8 cellular contexts compared by ENCODE assay signal in the genomic region with DNA sequence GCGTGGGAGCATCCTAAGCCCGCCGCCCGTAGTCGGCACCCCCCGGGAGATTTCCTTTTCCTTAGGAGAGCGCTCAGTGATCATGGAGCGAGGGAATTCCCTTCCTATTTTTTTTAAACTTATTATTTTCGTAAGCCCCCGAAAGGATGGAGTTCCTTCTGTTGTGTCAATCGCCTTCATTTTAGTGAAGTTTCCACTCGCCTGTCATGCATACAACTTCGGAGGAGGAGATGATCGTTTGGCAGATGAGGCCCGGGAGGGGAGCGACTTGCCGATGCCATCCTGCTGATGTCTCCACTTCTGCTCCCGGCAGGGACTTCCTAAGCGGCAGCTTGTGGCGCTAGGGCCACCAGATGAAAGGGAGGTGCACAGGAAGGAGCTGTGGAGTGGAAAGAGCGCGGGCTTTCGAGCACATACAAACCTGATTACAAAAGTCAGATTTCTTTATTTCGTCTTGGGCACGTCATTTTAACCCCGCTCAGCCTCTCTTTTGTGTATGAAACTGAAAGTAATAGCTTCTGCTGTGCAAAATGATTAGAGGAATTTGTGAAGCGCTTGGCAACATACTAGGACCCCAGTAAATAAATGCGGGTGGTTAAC. TPM values are rescaled to one million over a fixed set of nuclear protein-coding genes. Genes with fewer than 3 reads are reported as not detected.
DNase-seq lines count a peak whose midpoint lies in the region; ATAC-seq, FAIRE-seq and TF ChIP-seq lines count a peak whose summit lies in the region.

A gene with protein sequence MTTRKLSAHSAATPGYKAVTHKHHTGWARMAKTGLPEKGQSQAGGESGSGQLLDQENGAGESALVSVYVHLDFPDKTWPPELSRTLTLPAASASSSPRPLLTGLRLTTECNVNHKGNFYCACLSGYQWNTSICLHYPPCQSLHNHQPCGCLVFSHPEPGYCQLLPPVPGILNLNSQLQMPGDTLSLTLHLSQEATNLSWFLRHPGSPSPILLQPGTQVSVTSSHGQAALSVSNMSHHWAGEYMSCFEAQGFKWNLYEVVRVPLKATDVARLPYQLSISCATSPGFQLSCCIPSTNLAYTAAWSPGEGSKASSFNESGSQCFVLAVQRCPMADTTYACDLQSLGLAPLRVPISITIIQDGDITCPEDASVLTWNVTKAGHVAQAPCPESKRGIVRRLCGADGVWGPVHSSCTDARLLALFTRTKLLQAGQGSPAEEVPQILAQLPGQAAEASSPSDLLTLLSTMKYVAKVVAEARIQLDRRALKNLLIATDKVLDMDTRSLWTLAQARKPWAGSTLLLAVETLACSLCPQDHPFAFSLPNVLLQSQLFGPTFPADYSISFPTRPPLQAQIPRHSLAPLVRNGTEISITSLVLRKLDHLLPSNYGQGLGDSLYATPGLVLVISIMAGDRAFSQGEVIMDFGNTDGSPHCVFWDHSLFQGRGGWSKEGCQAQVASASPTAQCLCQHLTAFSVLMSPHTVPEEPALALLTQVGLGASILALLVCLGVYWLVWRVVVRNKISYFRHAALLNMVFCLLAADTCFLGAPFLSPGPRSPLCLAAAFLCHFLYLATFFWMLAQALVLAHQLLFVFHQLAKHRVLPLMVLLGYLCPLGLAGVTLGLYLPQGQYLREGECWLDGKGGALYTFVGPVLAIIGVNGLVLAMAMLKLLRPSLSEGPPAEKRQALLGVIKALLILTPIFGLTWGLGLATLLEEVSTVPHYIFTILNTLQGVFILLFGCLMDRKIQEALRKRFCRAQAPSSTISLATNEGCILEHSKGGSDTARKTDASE (minus strand): TSS at position 336 of the 600 bp plus-strand sequence. CDS start 555 bp downstream, outside the sequence.

- H3K4me1 Mint-ChIP-seq in brain, result peaks cover 56% of the 10 kb centered on the region

- no peaks in the 10 kb centered on the region for H3K36me3 ChIP-seq in iPS-20b (ENCODE audit: insufficient read depth, low read depth, low read length)
- no peaks in the 10 kb centered on the region for H3K36me3 ChIP-seq in small intestine (ENCODE audit: control insufficient read depth in 2 of 2, insufficient read depth in 2 of 2, low read length in 2 of 2)

- peaks cover 18% of the 10 kb centered on the region for H3K27me3 Mint-ChIP-seq in brain

- H3K9me3 Mint-ChIP-seq in brain, result no peaks in the 10 kb centered on the region

- H3K27me3 ChIP-seq in iPS-20b (ENCODE audit: insufficient read depth, low read length) (no peaks in the 10 kb centered on the region), small intestine (ENCODE audit: control insufficient read depth in 2 of 2, insufficient read depth in 2 of 2, low read length in 2 of 2) (no peaks in the 10 kb centered on the region)

- TF ChIP-seq CTCF in brain (conservative IDR thresholded peaks at IDR 0.05) (no peak), omental fat pad (IDR thresholded peaks at IDR 0.05) (no peak)

- TF ChIP-seq POLR2A in GM15510 (IDR thresholded peaks at IDR 0.05; ENCODE audit: borderline replicate concordance, extremely low read depth, insufficient read length), result peak; percentile 10

- DNase-seq in NCI-H146 treated with DMSO at 0.1 percent for 48 hours (lab: John Stamatoyannopoulos, UW; ENCODE audit: unreplicated experiment) (peak; percentile 25), UCSD-AML1 (lab: John Stamatoyannopoulos, UW; ENCODE audit: unreplicated experiment) (peak; percentile 72), small intestine (peak; percentile 76), omental fat pad (ENCODE audit: low spot score) (no peak)

- H3K9me3 ChIP-seq in iPS-20b (ENCODE audit: insufficient read depth, low read depth, low read length) (no peaks in the 10 kb centered on the region), small intestine (ENCODE audit: control insufficient read depth, low read depth) (no peaks in the 10 kb centered on the region)

- H3K27ac Mint-ChIP-seq in brain, result peak within 1 kb of the TSS; percentile 99 to 100 (median 100)

- H3K27ac ChIP-seq in iPS-20b (ENCODE audit: low read length), result peak within 1 kb of the TSS; percentile 99
- H3K27ac ChIP-seq in small intestine (ENCODE audit: low read depth in 1 of 2, low read length in 1 of 2), result peak within 1 kb of the TSS; percentile 92 to 96

- peaks cover 10% of the 10 kb centered on the region for H3K36me3 Mint-ChIP-seq in brain

- peak within 1 kb of the TSS; percentile 98 to 100 (median 99) for H3K4me3 Mint-ChIP-seq in brain

- FAIRE-seq in small intestine (lab: Jason Lieb, UNC), result no peak

- H3K4me3 ChIP-seq in iPS-20b (ENCODE audit: low read length) (peak within 1 kb of the TSS; percentile 94), small intestine (ENCODE audit: low read depth in 1 of 2, low read length in 2 of 2) (peak within 1 kb of the TSS; percentile 71 to 96)

- peak within 1 kb of the TSS; percentile 97 for H3K9ac ChIP-seq in iPS-20b (ENCODE audit: low read depth, low read length)

- H3K4me1 ChIP-seq in iPS-20b (ENCODE audit: insufficient read depth, low read length) (peaks cover 8% of the 10 kb centered on the region; the same call in 1 of the 2 replicates), small intestine (ENCODE audit: control insufficient read depth in 2 of 2, insufficient read depth in 1 of 2, low read depth in 1 of 2, low read length in 1 of 2) (peaks cover 2 to 8% of the 10 kb centered on the region in 2 donors)

- WGBS in small intestine, 3 donors, result 0% methylated on average over 24 to 28 of the region's 28 CpGs

- ATAC-seq in omental fat pad (ENCODE audit: low FRiP score) (no peak), HG02981 (IDR thresholded peaks at IDR 0.05; ENCODE audit: unreplicated experiment) (no peak)

RNA-seq across cellular contexts. Expression of the gene that starts here (rescaled TPM):
- polyA plus RNA-seq in brain (ENCODE audit: insufficient read depth, low read depth, low replicate concordance), result 0.22 TPM
- under 1 TPM in 1 of 3 donors, not detected in 2; 0.09 TPM for polyA plus RNA-seq in small intestine
- total RNA-seq in omental fat pad, result under 1 TPM in 1 of 4 donors, not detected in 3; 0.09 TPM

Comparison
In these comparisons a context has a peak if more than half of its experiments do, and no peak if none do; other contexts are left out.
1. Peak in DNase-seq, H3K4me3 ChIP-seq and H3K27ac ChIP-seq in small intestine; RNA of the gene not detected or under 1 TPM.